In genomic region chr15:86540840-86541467, GRCh38 we compare ENCODE assay signal across 18 cellular contexts.
"Had no signal": no experiment of that assay in that cellular context is flagged by ENCODE, and none has a peak within 500 bp of the region (broad histone marks: within the 10 kb centered on the region; RNA-seq: fewer than 3 reads in every experiment).

No MANE protein-coding gene starts in this region.

- H3K9me3 ChIP-seq: gastrocnemius medialis, heart right ventricle, left ventricle myocardium inferior, ovary, right atrium auricular region, vagina had no signal

- H3K4me3 ChIP-seq: coronary artery, gastrocnemius medialis, heart right ventricle, left ventricle myocardium inferior, ovary, right atrium auricular region, sigmoid colon, skin epidermis, vagina had no signal

- H3K27me3 ChIP-seq: gastrocnemius medialis, ovary, right atrium auricular region, sigmoid colon, vagina had no signal

- FAIRE-seq: endothelial cell of umbilical vein, keratinocyte had no signal

- DNase-seq: effector CD4-positive, alpha-beta T cell; endodermal cell; gastrocnemius medialis; heart right ventricle; hypothalamus; left ventricle myocardium inferior; natural killer cell; ovary; sigmoid colon; stimulated activated CD4-positive, alpha-beta T cell treated with anti-CD3 and anti-CD28 coated beads, Interleukin-2, amount 100 ng/mL, for 24 hours; stimulated activated naive CD4-positive, alpha-beta T cell treated with Interleukin-2 at 50 U/mL for 16 hours; trophoblast cell had no signal

- H3K27ac ChIP-seq: coronary artery, heart right ventricle, left ventricle myocardium inferior, ovary, right atrium auricular region, sigmoid colon, skin epidermis, vagina had no signal

- ATAC-seq: heart right ventricle, natural killer cell had no signal

- H3K4me1 ChIP-seq: heart right ventricle, left ventricle myocardium inferior, right atrium auricular region, sigmoid colon, vagina had no signal

- H3K36me3 ChIP-seq: gastrocnemius medialis, heart right ventricle, left ventricle myocardium inferior, ovary, right atrium auricular region, sigmoid colon, vagina had no signal
